ENCODE assay signal across 28 cellular contexts in genomic region chr6:81605526-81605925, GRCh38.
"Had no signal": no experiment of that assay in that cellular context is flagged by ENCODE, and none has a peak within 500 bp of the region (broad histone marks: within the 10 kb centered on the region; RNA-seq: fewer than 3 reads in every experiment).

No MANE protein-coding gene starts in this region.

- H3K27ac ChIP-seq: colonic mucosa, coronary artery, dorsolateral prefrontal cortex, epithelial cell of prostate, esophagus muscularis mucosa, esophagus squamous epithelium, foreskin keratinocyte, gastrocnemius medialis, gastroesophageal sphincter, heart left ventricle, heart right ventricle had no signal

- H3K27me3 ChIP-seq: colonic mucosa, dorsolateral prefrontal cortex, esophagus muscularis mucosa, esophagus squamous epithelium, foreskin keratinocyte, gastrocnemius medialis, gastroesophageal sphincter, heart left ventricle, heart right ventricle had no signal

- H3K9me3 ChIP-seq: colonic mucosa, esophagus muscularis mucosa, esophagus squamous epithelium, gastrocnemius medialis, gastroesophageal sphincter had no signal

- DNase-seq: colonic mucosa; cortex of kidney; dermis blood vessel endothelial cell; dorsolateral prefrontal cortex; effector CD4-positive, alpha-beta T cell; effector CD8-positive, alpha-beta T cell; effector memory CD4-positive, alpha-beta T cell; effector memory CD8-positive, alpha-beta T cell; endodermal cell; erythroblast; esophagus squamous epithelium; foreskin fibroblast; foreskin keratinocyte; foreskin melanocyte; gastrocnemius medialis; glutamatergic neuron; head of caudate nucleus; heart left ventricle; heart right ventricle had no signal

- H3K4me1 ChIP-seq: colonic mucosa, esophagus muscularis mucosa, esophagus squamous epithelium, foreskin keratinocyte, gastrocnemius medialis, gastroesophageal sphincter had no signal

- H3K36me3 ChIP-seq: colonic mucosa, esophagus muscularis mucosa, esophagus squamous epithelium, gastrocnemius medialis, gastroesophageal sphincter, heart left ventricle, heart right ventricle had no signal

- ATAC-seq: effector memory CD8-positive, alpha-beta T cell; esophagus mucosa; foreskin keratinocyte; gastrocnemius medialis; gastroesophageal sphincter; heart left ventricle; heart right ventricle had no signal

- H3K4me3 ChIP-seq: colonic mucosa, coronary artery, dorsolateral prefrontal cortex, esophagus muscularis mucosa, esophagus squamous epithelium, gastrocnemius medialis, gastroesophageal sphincter, heart left ventricle, heart right ventricle had no signal

- FAIRE-seq: colon, endometrium, endothelial cell of umbilical vein, frontal cortex had no signal
